In the genomic region with DNA sequence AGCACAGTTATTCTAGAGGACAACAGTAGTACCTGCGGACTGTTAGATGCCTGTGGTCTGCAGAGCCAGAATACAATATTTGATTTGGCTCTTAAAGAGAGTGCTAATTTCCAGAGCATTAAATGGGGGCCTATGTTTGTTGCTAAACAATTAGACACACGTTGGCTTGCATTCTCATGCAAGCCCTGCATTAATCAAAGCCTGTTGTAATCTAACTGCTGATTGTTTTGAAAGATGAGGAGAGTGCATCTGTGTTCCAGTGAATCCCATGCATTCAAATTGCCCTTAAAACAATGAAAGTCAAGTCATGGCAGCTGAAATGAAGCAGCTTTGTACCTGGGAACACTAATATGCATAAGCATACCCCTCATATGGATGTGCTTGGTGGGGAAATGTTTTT, we compare ENCODE assay signal across 26 cellular contexts.
DNase-seq lines count a peak whose midpoint lies in the region; ATAC-seq and TF ChIP-seq lines count a peak whose summit lies in the region.
"Had no signal": no experiment of that assay in that cellular context is flagged by ENCODE, and none has a peak within 500 bp of the region (broad histone marks: within the 10 kb centered on the region; RNA-seq: fewer than 3 reads in every experiment).

No MANE protein-coding gene starts in this region.

- H3K4me3 Mint-ChIP-seq in glutamatergic neuron (ENCODE audit: unreplicated experiment) (no peak overlapping the region), Calu3 (ENCODE audit: low read depth, unreplicated experiment) (no peak overlapping the region)
- H3K4me3 Mint-ChIP-seq: activated CD4-positive, alpha-beta T cell treated with anti-CD3 and anti-CD28 coated beads, Interleukin-2, amount 10 ng/mL, durations not matched to agents 7 days and 5 days; activated naive CD4-positive, alpha-beta T cell treated with anti-CD3 and anti-CD28 coated beads, Interleukin-2, amount 10 ng/mL, durations not matched to agents 7 days and 5 days; CD8-positive, alpha-beta T cell; central memory CD8-positive, alpha-beta T cell; mesothelial cell of epicardium; natural killer cell had no signal

- H3K36me3 ChIP-seq in mesodermal cell (ENCODE audit: control insufficient read depth, insufficient read depth, low read length), result no peaks in the 10 kb centered on the region
- H3K36me3 ChIP-seq: left lung had no signal

- H3K9me3 ChIP-seq in mesodermal cell (ENCODE audit: control insufficient read depth, low read length), result no peaks in the 10 kb centered on the region
- H3K9me3 ChIP-seq: left lung had no signal

- H3K4me3 ChIP-seq in mesodermal cell (ENCODE audit: extremely low read depth, insufficient read depth, low read length, poor library complexity, severe bottlenecking), result no peak overlapping the region
- no peak overlapping the region for H3K4me3 ChIP-seq in coronary artery
- H3K4me3 ChIP-seq: dorsolateral prefrontal cortex, K562, left lung had no signal

- BruUV-seq in Calu3 (replicated peaks; lab: Mats Ljungman, UMichigan), result no TSS peak

- no peaks in the 10 kb centered on the region for H3K9me3 Mint-ChIP-seq in activated naive CD4-positive, alpha-beta T cell treated with anti-CD3 and anti-CD28 coated beads, Interleukin-2, amount 50 U/mL, for 72 hours
- peaks cover 1% of the 10 kb centered on the region for H3K9me3 Mint-ChIP-seq in glutamatergic neuron (ENCODE audit: unreplicated experiment)
- H3K9me3 Mint-ChIP-seq in Calu3 (ENCODE audit: low read depth, unreplicated experiment), result no peaks in the 10 kb centered on the region
- H3K9me3 Mint-ChIP-seq: activated CD4-positive, alpha-beta T cell treated with anti-CD3 and anti-CD28 coated beads, Interleukin-2, amount 10 ng/mL, durations not matched to agents 7 days and 5 days; activated naive CD4-positive, alpha-beta T cell treated with anti-CD3 and anti-CD28 coated beads, Interleukin-2, amount 10 ng/mL, durations not matched to agents 7 days and 5 days; CD8-positive, alpha-beta T cell; central memory CD8-positive, alpha-beta T cell; mesothelial cell of epicardium had no signal

- DNase-seq in NCI-H2171 treated with DMSO at 0.1 percent for 48 hours (lab: John Stamatoyannopoulos, UW) (peak; percentile 54), NCI-H2171 (lab: John Stamatoyannopoulos, UW) (no peak), amniotic epithelial cell (ENCODE audit: low read depth) (peak; percentile 67), coronary artery (ENCODE audit: low spot score) (no peak), glutamatergic neuron (no peak), Calu3 (no peak)
- no peak for DNase-seq in activated naive CD4-positive, alpha-beta T cell treated with anti-CD3 and anti-CD28 coated beads, Interleukin-2, amount 50 U/mL, for 72 hours (ENCODE audit: low spot score in 2 of 2)
- DNase-seq: 8988T; activated CD4-positive, alpha-beta T cell treated with anti-CD3 and anti-CD28 coated beads, Interleukin-2, amount 10 ng/mL, durations not matched to agents 7 days and 5 days; activated naive CD4-positive, alpha-beta T cell treated with anti-CD3 and anti-CD28 coated beads, Interleukin-2, amount 10 ng/mL, durations not matched to agents 7 days and 5 days; CD8-positive, alpha-beta T cell; DMS153; dorsolateral prefrontal cortex; GOT3; left lung; natural killer cell; NCI-H1436 treated with DMSO at 0.1 percent for 48 hours; NCI-H2107; NCI-H510A treated with DMSO at 0.1 percent for 48 hours; T-helper 9 cell had no signal

- peaks cover 33% of the 10 kb centered on the region for H3K4me1 ChIP-seq in mesodermal cell (ENCODE audit: control insufficient read depth, insufficient read depth, low read length, poor library complexity, severe bottlenecking)
- H3K4me1 ChIP-seq: left lung, parathyroid adenoma had no signal

- no peak for TF ChIP-seq CTCF in coronary artery (IDR thresholded peaks at IDR 0.05)
- TF ChIP-seq CTCF in glutamatergic neuron (IDR thresholded peaks at IDR 0.05; ENCODE audit: partially characterized antibody, unreplicated experiment), result no peak
- TF ChIP-seq CTCF in Calu3 (IDR thresholded peaks at IDR 0.05; ENCODE audit: unreplicated experiment), result no peak

- CTCF ChIA-PET in Calu3 (lab: Charles Lee), result no interaction called here

- H3K4me1 Mint-ChIP-seq in glutamatergic neuron (ENCODE audit: low read depth, unreplicated experiment) (peaks cover 2% of the 10 kb centered on the region), Calu3 (ENCODE audit: low read depth, unreplicated experiment) (peaks cover 10% of the 10 kb centered on the region)
- H3K4me1 Mint-ChIP-seq: activated CD4-positive, alpha-beta T cell treated with anti-CD3 and anti-CD28 coated beads, Interleukin-2, amount 10 ng/mL, durations not matched to agents 7 days and 5 days; activated naive CD4-positive, alpha-beta T cell treated with anti-CD3 and anti-CD28 coated beads, Interleukin-2, amount 10 ng/mL, durations not matched to agents 7 days and 5 days; central memory CD8-positive, alpha-beta T cell; natural killer cell had no signal

- 100% methylated on average over 1 of the region's 2 CpGs for WGBS in mesodermal cell (ENCODE audit: insufficient coverage in 2 of 2), 2 experiments

- H3K27ac ChIP-seq in mesodermal cell (ENCODE audit: low read depth, low read length, severe bottlenecking), result peak overlapping the region; percentile 89
- H3K27ac ChIP-seq in coronary artery, result no peak overlapping the region
- H3K27ac ChIP-seq: dorsolateral prefrontal cortex, left lung, parathyroid adenoma, WERI-Rb-1 had no signal

- no peak overlapping the region for H3K27ac Mint-ChIP-seq in activated naive CD4-positive, alpha-beta T cell treated with anti-CD3 and anti-CD28 coated beads, Interleukin-2, amount 50 U/mL, for 72 hours
- H3K27ac Mint-ChIP-seq in glutamatergic neuron (ENCODE audit: unreplicated experiment) (no peak overlapping the region), Calu3 (ENCODE audit: unreplicated experiment) (no peak overlapping the region)
- H3K27ac Mint-ChIP-seq: activated CD4-positive, alpha-beta T cell treated with anti-CD3 and anti-CD28 coated beads, Interleukin-2, amount 10 ng/mL, durations not matched to agents 7 days and 5 days; activated naive CD4-positive, alpha-beta T cell treated with anti-CD3 and anti-CD28 coated beads, Interleukin-2, amount 10 ng/mL, durations not matched to agents 7 days and 5 days; CD8-positive, alpha-beta T cell; mesothelial cell of epicardium; natural killer cell had no signal

- ATAC-seq in activated naive CD4-positive, alpha-beta T cell treated with anti-CD3 and anti-CD28 coated beads, Interleukin-2, amount 50 U/mL, for 72 hours, result no peak
- ATAC-seq: CD8-positive, alpha-beta T cell; K562; left lung; natural killer cell had no signal

- intact Hi-C loops in Calu3 (cut with micrococcal nuclease; ENCODE audit: unreplicated experiment), result no loop called here

- H3K27me3 Mint-ChIP-seq in glutamatergic neuron (ENCODE audit: unreplicated experiment) (no peaks in the 10 kb centered on the region), Calu3 (ENCODE audit: unreplicated experiment) (no peaks in the 10 kb centered on the region)
- H3K27me3 Mint-ChIP-seq: activated CD4-positive, alpha-beta T cell treated with anti-CD3 and anti-CD28 coated beads, Interleukin-2, amount 10 ng/mL, durations not matched to agents 7 days and 5 days; activated naive CD4-positive, alpha-beta T cell treated with anti-CD3 and anti-CD28 coated beads, Interleukin-2, amount 10 ng/mL, durations not matched to agents 7 days and 5 days had no signal

- no peaks in the 10 kb centered on the region for H3K36me3 Mint-ChIP-seq in activated naive CD4-positive, alpha-beta T cell treated with anti-CD3 and anti-CD28 coated beads, Interleukin-2, amount 50 U/mL, for 72 hours
- H3K36me3 Mint-ChIP-seq in glutamatergic neuron (ENCODE audit: unreplicated experiment), result no peaks in the 10 kb centered on the region
- H3K36me3 Mint-ChIP-seq in Calu3 (ENCODE audit: insufficient read depth, unreplicated experiment), result no peaks in the 10 kb centered on the region
- H3K36me3 Mint-ChIP-seq: activated naive CD4-positive, alpha-beta T cell treated with anti-CD3 and anti-CD28 coated beads, Interleukin-2, amount 10 ng/mL, durations not matched to agents 7 days and 5 days; CD8-positive, alpha-beta T cell; mesothelial cell of epicardium; natural killer cell had no signal

Comparison
In these comparisons a context has a peak if more than half of its experiments do, and no peak if none do; other contexts are left out.
1. DNase-seq: peak in NCI-H2171 treated with DMSO at 0.1 percent for 48 hours (single experiment) and amniotic epithelial cell (single experiment); none in NCI-H2171 (single experiment), activated naive CD4-positive, alpha-beta T cell treated with anti-CD3 and anti-CD28 coated beads, Interleukin-2, amount 50 U/mL, for 72 hours (0 of 2), coronary artery (single experiment), glutamatergic neuron (single experiment) and Calu3 (single experiment).